1 cellular context compared by ENCODE assay signal in the genomic region with DNA sequence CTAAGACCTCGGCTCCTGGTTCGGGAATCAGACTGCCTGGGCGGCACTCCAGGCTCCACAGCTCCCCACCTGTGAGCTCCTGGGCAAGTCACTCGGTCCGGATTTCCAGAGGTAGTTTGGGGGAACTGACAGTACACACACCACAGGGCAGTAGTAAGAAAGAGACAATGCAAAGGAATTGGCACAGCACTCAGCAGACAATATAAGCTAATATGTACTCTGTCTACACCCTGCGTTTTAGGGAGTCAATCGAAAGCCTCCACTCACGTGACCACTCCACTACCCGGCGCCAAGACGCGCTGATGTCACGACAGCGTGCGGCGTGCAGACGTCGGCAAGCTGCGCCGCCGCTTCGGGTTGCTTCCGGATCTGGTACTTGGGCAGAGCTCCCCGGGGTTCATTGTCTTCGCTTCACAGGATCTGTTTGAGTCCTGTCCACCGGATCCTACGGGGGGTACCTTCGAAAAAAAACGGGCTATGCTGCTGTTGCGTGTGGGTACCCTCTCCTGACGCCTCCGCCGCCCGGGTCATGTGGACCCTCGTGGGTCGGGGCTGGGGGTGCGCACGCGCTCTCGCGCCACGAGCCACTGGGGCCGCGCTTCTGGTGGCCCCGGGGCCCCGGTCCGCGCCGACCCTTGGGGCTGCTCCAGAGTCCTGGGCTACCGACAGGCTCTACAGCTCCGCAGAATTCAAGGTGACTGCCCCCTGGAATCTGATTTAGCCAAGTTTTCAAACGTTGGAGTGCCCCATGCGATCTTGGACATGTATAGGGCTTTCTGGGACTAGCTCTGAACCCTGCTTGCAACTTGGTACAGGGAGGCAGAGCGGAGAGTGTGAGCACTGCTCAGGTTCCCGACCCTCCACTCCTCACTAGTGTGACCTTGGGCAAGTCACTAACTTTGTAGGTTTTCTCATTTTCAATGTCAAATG.
A peak's percentile ranks its signal among the peaks of the same experiment; 100 is the strongest.
TF ChIP-seq lines count a peak whose summit lies in the region.

A gene with protein sequence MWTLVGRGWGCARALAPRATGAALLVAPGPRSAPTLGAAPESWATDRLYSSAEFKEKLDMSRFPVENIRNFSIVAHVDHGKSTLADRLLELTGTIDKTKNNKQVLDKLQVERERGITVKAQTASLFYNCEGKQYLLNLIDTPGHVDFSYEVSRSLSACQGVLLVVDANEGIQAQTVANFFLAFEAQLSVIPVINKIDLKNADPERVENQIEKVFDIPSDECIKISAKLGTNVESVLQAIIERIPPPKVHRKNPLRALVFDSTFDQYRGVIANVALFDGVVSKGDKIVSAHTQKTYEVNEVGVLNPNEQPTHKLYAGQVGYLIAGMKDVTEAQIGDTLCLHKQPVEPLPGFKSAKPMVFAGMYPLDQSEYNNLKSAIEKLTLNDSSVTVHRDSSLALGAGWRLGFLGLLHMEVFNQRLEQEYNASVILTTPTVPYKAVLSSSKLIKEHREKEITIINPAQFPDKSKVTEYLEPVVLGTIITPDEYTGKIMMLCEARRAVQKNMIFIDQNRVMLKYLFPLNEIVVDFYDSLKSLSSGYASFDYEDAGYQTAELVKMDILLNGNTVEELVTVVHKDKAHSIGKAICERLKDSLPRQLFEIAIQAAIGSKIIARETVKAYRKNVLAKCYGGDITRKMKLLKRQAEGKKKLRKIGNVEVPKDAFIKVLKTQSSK (plus strand): TSS at position 327 of the 930 bp plus-strand sequence. CDS start 203 bp downstream, at position 530.

TF ChIP-seq in HepG2, 621 proteins besides CTCF, POLR2A, EP300 and RAD21 (continued from another document and continues in another):
- TF ChIP-seq, protein P1, sequence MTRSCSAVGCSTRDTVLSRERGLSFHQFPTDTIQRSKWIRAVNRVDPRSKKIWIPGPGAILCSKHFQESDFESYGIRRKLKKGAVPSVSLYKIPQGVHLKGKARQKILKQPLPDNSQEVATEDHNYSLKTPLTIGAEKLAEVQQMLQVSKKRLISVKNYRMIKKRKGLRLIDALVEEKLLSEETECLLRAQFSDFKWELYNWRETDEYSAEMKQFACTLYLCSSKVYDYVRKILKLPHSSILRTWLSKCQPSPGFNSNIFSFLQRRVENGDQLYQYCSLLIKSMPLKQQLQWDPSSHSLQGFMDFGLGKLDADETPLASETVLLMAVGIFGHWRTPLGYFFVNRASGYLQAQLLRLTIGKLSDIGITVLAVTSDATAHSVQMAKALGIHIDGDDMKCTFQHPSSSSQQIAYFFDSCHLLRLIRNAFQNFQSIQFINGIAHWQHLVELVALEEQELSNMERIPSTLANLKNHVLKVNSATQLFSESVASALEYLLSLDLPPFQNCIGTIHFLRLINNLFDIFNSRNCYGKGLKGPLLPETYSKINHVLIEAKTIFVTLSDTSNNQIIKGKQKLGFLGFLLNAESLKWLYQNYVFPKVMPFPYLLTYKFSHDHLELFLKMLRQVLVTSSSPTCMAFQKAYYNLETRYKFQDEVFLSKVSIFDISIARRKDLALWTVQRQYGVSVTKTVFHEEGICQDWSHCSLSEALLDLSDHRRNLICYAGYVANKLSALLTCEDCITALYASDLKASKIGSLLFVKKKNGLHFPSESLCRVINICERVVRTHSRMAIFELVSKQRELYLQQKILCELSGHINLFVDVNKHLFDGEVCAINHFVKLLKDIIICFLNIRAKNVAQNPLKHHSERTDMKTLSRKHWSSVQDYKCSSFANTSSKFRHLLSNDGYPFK (CRISPR knock-in tag; IDR thresholded peaks at IDR 0.05; ENCODE audit: borderline replicate concordance): peak; percentile 57; the same call in 1 of the 2 replicates
- TF ChIP-seq, protein P2, sequence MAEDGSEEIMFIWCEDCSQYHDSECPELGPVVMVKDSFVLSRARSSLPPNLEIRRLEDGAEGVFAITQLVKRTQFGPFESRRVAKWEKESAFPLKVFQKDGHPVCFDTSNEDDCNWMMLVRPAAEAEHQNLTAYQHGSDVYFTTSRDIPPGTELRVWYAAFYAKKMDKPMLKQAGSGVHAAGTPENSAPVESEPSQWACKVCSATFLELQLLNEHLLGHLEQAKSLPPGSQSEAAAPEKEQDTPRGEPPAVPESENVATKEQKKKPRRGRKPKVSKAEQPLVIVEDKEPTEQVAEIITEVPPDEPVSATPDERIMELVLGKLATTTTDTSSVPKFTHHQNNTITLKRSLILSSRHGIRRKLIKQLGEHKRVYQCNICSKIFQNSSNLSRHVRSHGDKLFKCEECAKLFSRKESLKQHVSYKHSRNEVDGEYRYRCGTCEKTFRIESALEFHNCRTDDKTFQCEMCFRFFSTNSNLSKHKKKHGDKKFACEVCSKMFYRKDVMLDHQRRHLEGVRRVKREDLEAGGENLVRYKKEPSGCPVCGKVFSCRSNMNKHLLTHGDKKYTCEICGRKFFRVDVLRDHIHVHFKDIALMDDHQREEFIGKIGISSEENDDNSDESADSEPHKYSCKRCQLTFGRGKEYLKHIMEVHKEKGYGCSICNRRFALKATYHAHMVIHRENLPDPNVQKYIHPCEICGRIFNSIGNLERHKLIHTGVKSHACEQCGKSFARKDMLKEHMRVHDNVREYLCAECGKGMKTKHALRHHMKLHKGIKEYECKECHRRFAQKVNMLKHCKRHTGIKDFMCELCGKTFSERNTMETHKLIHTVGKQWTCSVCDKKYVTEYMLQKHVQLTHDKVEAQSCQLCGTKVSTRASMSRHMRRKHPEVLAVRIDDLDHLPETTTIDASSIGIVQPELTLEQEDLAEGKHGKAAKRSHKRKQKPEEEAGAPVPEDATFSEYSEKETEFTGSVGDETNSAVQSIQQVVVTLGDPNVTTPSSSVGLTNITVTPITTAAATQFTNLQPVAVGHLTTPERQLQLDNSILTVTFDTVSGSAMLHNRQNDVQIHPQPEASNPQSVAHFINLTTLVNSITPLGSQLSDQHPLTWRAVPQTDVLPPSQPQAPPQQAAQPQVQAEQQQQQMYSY (CRISPR knock-in tag; IDR thresholded peaks at IDR 0.05): no peak
- TF ChIP-seq, protein P3, sequence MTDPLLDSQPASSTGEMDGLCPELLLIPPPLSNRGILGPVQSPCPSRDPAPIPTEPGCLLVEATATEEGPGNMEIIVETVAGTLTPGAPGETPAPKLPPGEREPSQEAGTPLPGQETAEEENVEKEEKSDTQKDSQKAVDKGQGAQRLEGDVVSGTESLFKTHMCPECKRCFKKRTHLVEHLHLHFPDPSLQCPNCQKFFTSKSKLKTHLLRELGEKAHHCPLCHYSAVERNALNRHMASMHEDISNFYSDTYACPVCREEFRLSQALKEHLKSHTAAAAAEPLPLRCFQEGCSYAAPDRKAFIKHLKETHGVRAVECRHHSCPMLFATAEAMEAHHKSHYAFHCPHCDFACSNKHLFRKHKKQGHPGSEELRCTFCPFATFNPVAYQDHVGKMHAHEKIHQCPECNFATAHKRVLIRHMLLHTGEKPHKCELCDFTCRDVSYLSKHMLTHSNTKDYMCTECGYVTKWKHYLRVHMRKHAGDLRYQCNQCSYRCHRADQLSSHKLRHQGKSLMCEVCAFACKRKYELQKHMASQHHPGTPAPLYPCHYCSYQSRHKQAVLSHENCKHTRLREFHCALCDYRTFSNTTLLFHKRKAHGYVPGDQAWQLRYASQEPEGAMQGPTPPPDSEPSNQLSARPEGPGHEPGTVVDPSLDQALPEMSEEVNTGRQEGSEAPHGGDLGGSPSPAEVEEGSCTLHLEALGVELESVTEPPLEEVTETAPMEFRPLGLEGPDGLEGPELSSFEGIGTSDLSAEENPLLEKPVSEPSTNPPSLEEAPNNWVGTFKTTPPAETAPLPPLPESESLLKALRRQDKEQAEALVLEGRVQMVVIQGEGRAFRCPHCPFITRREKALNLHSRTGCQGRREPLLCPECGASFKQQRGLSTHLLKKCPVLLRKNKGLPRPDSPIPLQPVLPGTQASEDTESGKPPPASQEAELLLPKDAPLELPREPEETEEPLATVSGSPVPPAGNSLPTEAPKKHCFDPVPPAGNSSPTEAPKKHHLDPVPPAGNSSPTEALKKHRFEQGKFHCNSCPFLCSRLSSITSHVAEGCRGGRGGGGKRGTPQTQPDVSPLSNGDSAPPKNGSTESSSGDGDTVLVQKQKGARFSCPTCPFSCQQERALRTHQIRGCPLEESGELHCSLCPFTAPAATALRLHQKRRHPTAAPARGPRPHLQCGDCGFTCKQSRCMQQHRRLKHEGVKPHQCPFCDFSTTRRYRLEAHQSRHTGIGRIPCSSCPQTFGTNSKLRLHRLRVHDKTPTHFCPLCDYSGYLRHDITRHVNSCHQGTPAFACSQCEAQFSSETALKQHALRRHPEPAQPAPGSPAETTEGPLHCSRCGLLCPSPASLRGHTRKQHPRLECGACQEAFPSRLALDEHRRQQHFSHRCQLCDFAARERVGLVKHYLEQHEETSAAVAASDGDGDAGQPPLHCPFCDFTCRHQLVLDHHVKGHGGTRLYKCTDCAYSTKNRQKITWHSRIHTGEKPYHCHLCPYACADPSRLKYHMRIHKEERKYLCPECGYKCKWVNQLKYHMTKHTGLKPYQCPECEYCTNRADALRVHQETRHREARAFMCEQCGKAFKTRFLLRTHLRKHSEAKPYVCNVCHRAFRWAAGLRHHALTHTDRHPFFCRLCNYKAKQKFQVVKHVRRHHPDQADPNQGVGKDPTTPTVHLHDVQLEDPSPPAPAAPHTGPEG (CRISPR knock-in tag; IDR thresholded peaks at IDR 0.05): no peak
- TF ChIP-seq ZNF816 (CRISPR knock-in tag; IDR thresholded peaks at IDR 0.05; ENCODE audit: borderline replicate concordance) (no peak), ZNF274 (CRISPR knock-in tag; IDR thresholded peaks at IDR 0.05) (peak; percentile 56; the same call in 1 of the 2 replicates), SIN3B (IDR thresholded peaks at IDR 0.05; ENCODE audit: low read length) (0 out of 2 replicates have a peak, but pooled peaks have one; percentile 44), ZBTB7A (CRISPR knock-in tag; IDR thresholded peaks at IDR 0.05) (peak; percentile 42; the same call in 1 of the 2 replicates), ZNF737 (CRISPR knock-in tag; IDR thresholded peaks at IDR 0.05; ENCODE audit: borderline replicate concordance) (no peak; the same call in 1 of the 2 replicates), KDM3A (CRISPR knock-in tag; IDR thresholded peaks at IDR 0.05; ENCODE audit: low read depth) (0 out of 2 replicates have a peak, but pooled peaks have one; percentile 21), TMF1 (CRISPR knock-in tag; IDR thresholded peaks at IDR 0.05; ENCODE audit: low read depth) (no peak), MIER3 (CRISPR knock-in tag; IDR thresholded peaks at IDR 0.05; ENCODE audit: borderline replicate concordance) (peak; percentile 42; the same call in 1 of the 2 replicates), ZNF263 (CRISPR knock-in tag; IDR thresholded peaks at IDR 0.05) (peak; percentile 57), ZFAT (CRISPR knock-in tag; conservative IDR thresholded peaks at IDR 0.05) (no peak)
- TF ChIP-seq, protein P4, sequence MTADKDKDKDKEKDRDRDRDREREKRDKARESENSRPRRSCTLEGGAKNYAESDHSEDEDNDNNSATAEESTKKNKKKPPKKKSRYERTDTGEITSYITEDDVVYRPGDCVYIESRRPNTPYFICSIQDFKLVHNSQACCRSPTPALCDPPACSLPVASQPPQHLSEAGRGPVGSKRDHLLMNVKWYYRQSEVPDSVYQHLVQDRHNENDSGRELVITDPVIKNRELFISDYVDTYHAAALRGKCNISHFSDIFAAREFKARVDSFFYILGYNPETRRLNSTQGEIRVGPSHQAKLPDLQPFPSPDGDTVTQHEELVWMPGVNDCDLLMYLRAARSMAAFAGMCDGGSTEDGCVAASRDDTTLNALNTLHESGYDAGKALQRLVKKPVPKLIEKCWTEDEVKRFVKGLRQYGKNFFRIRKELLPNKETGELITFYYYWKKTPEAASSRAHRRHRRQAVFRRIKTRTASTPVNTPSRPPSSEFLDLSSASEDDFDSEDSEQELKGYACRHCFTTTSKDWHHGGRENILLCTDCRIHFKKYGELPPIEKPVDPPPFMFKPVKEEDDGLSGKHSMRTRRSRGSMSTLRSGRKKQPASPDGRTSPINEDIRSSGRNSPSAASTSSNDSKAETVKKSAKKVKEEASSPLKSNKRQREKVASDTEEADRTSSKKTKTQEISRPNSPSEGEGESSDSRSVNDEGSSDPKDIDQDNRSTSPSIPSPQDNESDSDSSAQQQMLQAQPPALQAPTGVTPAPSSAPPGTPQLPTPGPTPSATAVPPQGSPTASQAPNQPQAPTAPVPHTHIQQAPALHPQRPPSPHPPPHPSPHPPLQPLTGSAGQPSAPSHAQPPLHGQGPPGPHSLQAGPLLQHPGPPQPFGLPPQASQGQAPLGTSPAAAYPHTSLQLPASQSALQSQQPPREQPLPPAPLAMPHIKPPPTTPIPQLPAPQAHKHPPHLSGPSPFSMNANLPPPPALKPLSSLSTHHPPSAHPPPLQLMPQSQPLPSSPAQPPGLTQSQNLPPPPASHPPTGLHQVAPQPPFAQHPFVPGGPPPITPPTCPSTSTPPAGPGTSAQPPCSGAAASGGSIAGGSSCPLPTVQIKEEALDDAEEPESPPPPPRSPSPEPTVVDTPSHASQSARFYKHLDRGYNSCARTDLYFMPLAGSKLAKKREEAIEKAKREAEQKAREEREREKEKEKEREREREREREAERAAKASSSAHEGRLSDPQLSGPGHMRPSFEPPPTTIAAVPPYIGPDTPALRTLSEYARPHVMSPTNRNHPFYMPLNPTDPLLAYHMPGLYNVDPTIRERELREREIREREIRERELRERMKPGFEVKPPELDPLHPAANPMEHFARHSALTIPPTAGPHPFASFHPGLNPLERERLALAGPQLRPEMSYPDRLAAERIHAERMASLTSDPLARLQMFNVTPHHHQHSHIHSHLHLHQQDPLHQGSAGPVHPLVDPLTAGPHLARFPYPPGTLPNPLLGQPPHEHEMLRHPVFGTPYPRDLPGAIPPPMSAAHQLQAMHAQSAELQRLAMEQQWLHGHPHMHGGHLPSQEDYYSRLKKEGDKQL (CRISPR knock-in tag; IDR thresholded peaks at IDR 0.05; ENCODE audit: low read depth): no peak
- TF ChIP-seq, protein P5, sequence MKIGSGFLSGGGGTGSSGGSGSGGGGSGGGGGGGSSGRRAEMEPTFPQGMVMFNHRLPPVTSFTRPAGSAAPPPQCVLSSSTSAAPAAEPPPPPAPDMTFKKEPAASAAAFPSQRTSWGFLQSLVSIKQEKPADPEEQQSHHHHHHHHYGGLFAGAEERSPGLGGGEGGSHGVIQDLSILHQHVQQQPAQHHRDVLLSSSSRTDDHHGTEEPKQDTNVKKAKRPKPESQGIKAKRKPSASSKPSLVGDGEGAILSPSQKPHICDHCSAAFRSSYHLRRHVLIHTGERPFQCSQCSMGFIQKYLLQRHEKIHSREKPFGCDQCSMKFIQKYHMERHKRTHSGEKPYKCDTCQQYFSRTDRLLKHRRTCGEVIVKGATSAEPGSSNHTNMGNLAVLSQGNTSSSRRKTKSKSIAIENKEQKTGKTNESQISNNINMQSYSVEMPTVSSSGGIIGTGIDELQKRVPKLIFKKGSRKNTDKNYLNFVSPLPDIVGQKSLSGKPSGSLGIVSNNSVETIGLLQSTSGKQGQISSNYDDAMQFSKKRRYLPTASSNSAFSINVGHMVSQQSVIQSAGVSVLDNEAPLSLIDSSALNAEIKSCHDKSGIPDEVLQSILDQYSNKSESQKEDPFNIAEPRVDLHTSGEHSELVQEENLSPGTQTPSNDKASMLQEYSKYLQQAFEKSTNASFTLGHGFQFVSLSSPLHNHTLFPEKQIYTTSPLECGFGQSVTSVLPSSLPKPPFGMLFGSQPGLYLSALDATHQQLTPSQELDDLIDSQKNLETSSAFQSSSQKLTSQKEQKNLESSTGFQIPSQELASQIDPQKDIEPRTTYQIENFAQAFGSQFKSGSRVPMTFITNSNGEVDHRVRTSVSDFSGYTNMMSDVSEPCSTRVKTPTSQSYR (CRISPR knock-in tag; IDR thresholded peaks at IDR 0.05; ENCODE audit: borderline replicate concordance): no peak; the same call in 1 of the 2 replicates
- TF ChIP-seq, protein P6, sequence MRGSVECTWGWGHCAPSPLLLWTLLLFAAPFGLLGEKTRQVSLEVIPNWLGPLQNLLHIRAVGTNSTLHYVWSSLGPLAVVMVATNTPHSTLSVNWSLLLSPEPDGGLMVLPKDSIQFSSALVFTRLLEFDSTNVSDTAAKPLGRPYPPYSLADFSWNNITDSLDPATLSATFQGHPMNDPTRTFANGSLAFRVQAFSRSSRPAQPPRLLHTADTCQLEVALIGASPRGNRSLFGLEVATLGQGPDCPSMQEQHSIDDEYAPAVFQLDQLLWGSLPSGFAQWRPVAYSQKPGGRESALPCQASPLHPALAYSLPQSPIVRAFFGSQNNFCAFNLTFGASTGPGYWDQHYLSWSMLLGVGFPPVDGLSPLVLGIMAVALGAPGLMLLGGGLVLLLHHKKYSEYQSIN (CRISPR knock-in tag; IDR thresholded peaks at IDR 0.05; ENCODE audit: borderline replicate concordance): no peak
